Comparison of ENCODE assay signal across 15 cellular contexts in genomic region chr17:49588312-49588711, GRCh38. TPM values are rescaled to one million over a fixed set of nuclear protein-coding genes. Genes with fewer than 3 reads are reported as not detected.
A peak's percentile ranks its signal among the peaks of the same experiment; 100 is the strongest.
DNase-seq lines count a peak whose midpoint lies in the region; ATAC-seq, FAIRE-seq and TF ChIP-seq lines count a peak whose summit lies in the region.
"Had no signal": no experiment of that assay in that cellular context is flagged by ENCODE, and none has a peak within 500 bp of the region (broad histone marks: within the 10 kb centered on the region; RNA-seq: fewer than 3 reads in every experiment).

No MANE protein-coding gene starts in this region.

- H3K9me3 Mint-ChIP-seq in astrocyte (ENCODE audit: unreplicated experiment) (peaks cover 1% of the 10 kb centered on the region), T-cell (no peaks in the 10 kb centered on the region)
- H3K9me3 Mint-ChIP-seq in naive thymus-derived CD8-positive, alpha-beta T cell: no peaks in the 10 kb centered on the region
- H3K9me3 Mint-ChIP-seq: CD8-positive, alpha-beta T cell had no signal

- peaks cover 2% of the 10 kb centered on the region for H3K4me1 Mint-ChIP-seq in astrocyte (ENCODE audit: low read depth, unreplicated experiment)
- H3K4me1 Mint-ChIP-seq in naive thymus-derived CD8-positive, alpha-beta T cell: peaks cover 0 to 9% (median 4%) of the 10 kb centered on the region in 4 donors
- H3K4me1 Mint-ChIP-seq in T-cell: peaks cover 0 to 6% (median 1%) of the 10 kb centered on the region in 3 donors

- ATAC-seq in naive thymus-derived CD8-positive, alpha-beta T cell: no peak
- ATAC-seq in mucosa of descending colon (no peak), T-cell (replicated peaks in 1 of 4) (no peak)
- ATAC-seq: CD8-positive, alpha-beta T cell had no signal

- H3K4me1 ChIP-seq in astrocyte (ENCODE audit: insufficient read depth, low read length) (peaks cover 8% of the 10 kb centered on the region), mucosa of descending colon (ENCODE audit: low read depth) (no peaks in the 10 kb centered on the region)
- H3K4me1 ChIP-seq: BE2C had no signal

- POLR2A ChIA-PET in naive thymus-derived CD8-positive, alpha-beta T cell (lab: Charles Lee): interaction anchor here (0.6 kb wide), 2 partner anchors 130 to 251 kb away, joined by 3 read pairs; no protein-coding TSS in a partner anchor
- POLR2A ChIA-PET in T-cell (lab: Charles Lee): no interaction called here

- H3K9me3 ChIP-seq in MG63 (no peaks in the 10 kb centered on the region), astrocyte (ENCODE audit: insufficient read depth, low read depth, low read length) (no peaks in the 10 kb centered on the region), mucosa of descending colon (no peaks in the 10 kb centered on the region)
- H3K9me3 ChIP-seq: BE2C had no signal

- H3K79me2 ChIP-seq in astrocyte (ENCODE audit: insufficient read depth, low read length): no peaks in the 10 kb centered on the region

- H3K4me3 Mint-ChIP-seq in astrocyte (ENCODE audit: unreplicated experiment): no peak overlapping the region
- H3K4me3 Mint-ChIP-seq in naive thymus-derived CD8-positive, alpha-beta T cell: no peak overlapping the region
- no peak overlapping the region for H3K4me3 Mint-ChIP-seq in T-cell
- H3K4me3 Mint-ChIP-seq: CD8-positive, alpha-beta T cell had no signal

- no peak overlapping the region for H2AFZ ChIP-seq in astrocyte (ENCODE audit: low read depth, low read length)

- no peaks in the 10 kb centered on the region for H4K20me1 ChIP-seq in astrocyte (ENCODE audit: insufficient read depth, low read length)

- peaks cover 6% of the 10 kb centered on the region; the same call in 1 of the 2 replicates for H3K36me3 ChIP-seq in MG63
- H3K36me3 ChIP-seq in astrocyte (ENCODE audit: insufficient read depth, low read length): no peaks in the 10 kb centered on the region
- no peaks in the 10 kb centered on the region for H3K36me3 ChIP-seq in mucosa of descending colon (ENCODE audit: low read depth)
- H3K36me3 ChIP-seq: BE2C had no signal

- H3K36me3 Mint-ChIP-seq in astrocyte (ENCODE audit: low read depth, unreplicated experiment) (peaks cover 26% of the 10 kb centered on the region), T-cell (peaks cover 21% of the 10 kb centered on the region)
- peaks cover 0 to 19% (median 3%) of the 10 kb centered on the region in 3 donors for H3K36me3 Mint-ChIP-seq in naive thymus-derived CD8-positive, alpha-beta T cell

- H3K27me3 Mint-ChIP-seq in astrocyte (ENCODE audit: low read depth, unreplicated experiment) (no peaks in the 10 kb centered on the region), T-cell (no peaks in the 10 kb centered on the region)
- no peaks in the 10 kb centered on the region for H3K27me3 Mint-ChIP-seq in naive thymus-derived CD8-positive, alpha-beta T cell

- FAIRE-seq in astrocyte (lab: Jason Lieb, UNC): no peak
- peak; percentile 70 for FAIRE-seq in urothelium cell line (lab: Jason Lieb, UNC)
- FAIRE-seq: H54 had no signal

- no peak overlapping the region for H3K27ac ChIP-seq in astrocyte (ENCODE audit: low read depth, low read length)

- H3K27ac Mint-ChIP-seq in astrocyte (ENCODE audit: unreplicated experiment) (no peak overlapping the region), T-cell (peak overlapping the region in 1 of 2 donors; percentile 7)
- peak overlapping the region in 6 of 10 donors; percentile 37 to 69 (median 62) for H3K27ac Mint-ChIP-seq in naive thymus-derived CD8-positive, alpha-beta T cell
- H3K27ac Mint-ChIP-seq: CD8-positive, alpha-beta T cell had no signal

- no peak overlapping the region for H3K9ac ChIP-seq in astrocyte (ENCODE audit: low read length)

- intact Hi-C loops in mucosa of descending colon (cut with DNase I, micrococcal nuclease): no loop called here

- H3K4me3 ChIP-seq in MG63: no peak overlapping the region
- no peak overlapping the region for H3K4me3 ChIP-seq in astrocyte (ENCODE audit: insufficient read depth, low read depth, low read length)
- H3K4me3 ChIP-seq in mucosa of descending colon: no peak overlapping the region

- peak overlapping the region; percentile 1 for H3K4me2 ChIP-seq in astrocyte (ENCODE audit: low read length)

- CTCF ChIA-PET in T-cell (lab: Charles Lee): interaction anchor here in 1 of 2 donors (0.6 kb wide), 1 partner anchor 118 kb away, joined by 5 read pairs; no protein-coding TSS in a partner anchor

- DNase-seq in MG63: peak; percentile 51
- DNase-seq in astrocyte (ENCODE audit: low read depth): no peak
- DNase-seq in naive thymus-derived CD8-positive, alpha-beta T cell: no peak
- no peak for DNase-seq in urothelium cell line (ENCODE audit: low spot score)
- DNase-seq in mucosa of descending colon: no peak
- no peak for DNase-seq in NCI-H128 (lab: John Stamatoyannopoulos, UW; ENCODE audit: unreplicated experiment)
- no peak for DNase-seq in T-cell
- DNase-seq: BE2C; CD8-positive, alpha-beta T cell; GF-D8; MV-4-11; NCI-H226; NCI-H526 treated with DMSO at 0.1 percent for 48 hours; OCI-M1 had no signal

- TF ChIP-seq CTCF in astrocyte (IDR thresholded peaks at IDR 0.05; ENCODE audit: insufficient read depth, low read depth, low read length) (no peak), mucosa of descending colon (IDR thresholded peaks at IDR 0.05) (no peak)

- no peaks in the 10 kb centered on the region for H3K27me3 ChIP-seq in MG63
- no peaks in the 10 kb centered on the region for H3K27me3 ChIP-seq in astrocyte (ENCODE audit: insufficient read depth, low read length)
- H3K27me3 ChIP-seq: BE2C had no signal

RNA-seq across cellular contexts. Expression of gene NXPH3, which starts 12.6 kb away (rescaled TPM):
- total RNA-seq in MG63 (2014; rRNA removed; shearing (Covaris generic); ENCODE audit: low replicate concordance): 0.36 TPM in 1 of 2 replicates, not detected in the other
- total RNA-seq in astrocyte (0.19 and 0.43 TPM in 2 replicates), mucosa of descending colon (10 to 100 TPM in 1 of 3 donors, 1 to 10 TPM in 1, under 1 TPM in 1; 0.93 to 19.9 (median 2.3) TPM), T-cell (not detected)
- total RNA-seq in naive thymus-derived CD8-positive, alpha-beta T cell: not detected
- not detected for polyA plus RNA-seq in naive thymus-derived CD8-positive, alpha-beta T cell
- total RNA-seq: CD8-positive, alpha-beta T cell had no signal
